8 cellular contexts compared by ENCODE assay signal in the genomic region with DNA sequence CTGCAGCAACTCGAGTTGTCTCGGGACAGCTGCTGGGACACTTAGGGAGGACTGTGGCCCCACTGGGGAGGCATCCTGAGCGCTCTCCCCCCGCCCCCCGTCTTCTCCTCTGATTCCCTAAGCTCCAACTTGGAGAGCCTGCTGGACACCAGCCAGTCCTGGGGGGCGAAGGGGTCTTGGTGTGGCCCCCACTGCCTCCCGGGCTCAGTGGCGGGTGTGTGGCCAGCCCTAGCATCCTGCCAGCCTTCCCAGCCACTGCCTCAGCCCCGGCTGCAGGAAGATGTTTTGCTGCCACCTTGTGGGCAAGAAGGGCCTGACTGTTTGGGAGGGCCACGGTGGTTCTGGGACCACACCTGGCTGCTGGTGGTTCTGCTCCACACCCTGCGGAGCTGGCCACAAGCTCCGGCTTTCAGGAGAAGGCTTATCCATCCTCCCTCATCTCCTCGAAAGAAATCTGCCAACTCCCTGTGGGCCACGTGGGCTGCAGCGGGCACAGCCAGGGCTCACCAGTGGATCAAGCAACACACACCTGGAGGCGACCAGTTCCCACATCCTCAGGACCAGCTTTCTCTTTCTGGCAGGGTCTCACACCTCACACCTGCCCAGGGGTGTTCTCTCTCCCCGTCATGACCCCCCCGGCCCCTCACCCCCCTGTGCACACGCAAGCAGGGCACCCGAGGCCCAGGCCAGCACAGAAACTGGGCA. TPM values are rescaled to one million over a fixed set of nuclear protein-coding genes. Genes with fewer than 3 reads are reported as not detected.
DNase-seq lines count a peak whose midpoint lies in the region; ATAC-seq, FAIRE-seq and TF ChIP-seq lines count a peak whose summit lies in the region.

No MANE protein-coding gene starts in this region.

- TF ChIP-seq RAD21 in K562 (CRISPR knock-in tag; conservative IDR thresholded peaks at IDR 0.05 in 1 of 2, IDR thresholded peaks at IDR 0.05 in 1 of 2), result peak; percentile 94

- peaks cover 19% of the 10 kb centered on the region for H3K9me1 ChIP-seq in K562 (ENCODE audit: control insufficient read depth, insufficient read depth, low read length)

- TF ChIP-seq POLR2A in K562 (conservative IDR thresholded peaks at IDR 0.05), result no peak

- peaks cover 86% of the 10 kb centered on the region for H3K79me2 ChIP-seq in K562 (ENCODE audit: control insufficient read depth, insufficient read depth, low read length)

- peak; percentile 94 to 95 (median 95) for TF ChIP-seq CTCF in K562 (IDR thresholded peaks at IDR 0.05 in 2 of 3, conservative IDR thresholded peaks at IDR 0.05 in 1 of 3; ENCODE audit: insufficient read depth in 2 of 3, low read depth in 1 of 3, low read length in 3 of 3)

- H3K9ac ChIP-seq in K562 (ENCODE audit: insufficient read depth in 1 of 2, low read depth in 2 of 2, low read length in 2 of 2), result peak overlapping the region in 1 of 2 experiments; percentile 68; a peak in 2 of 4 replicates

- no peak overlapping the region for H3K27ac Mint-ChIP-seq in immature natural killer cell

- no TSS peak for BruUV-seq in K562 (replicated peaks; lab: Mats Ljungman, UMichigan)

- intact Hi-C loops in K562 (cut with micrococcal nuclease), result loop anchor here (1.0 to 5.0 kb wide), 4 partner anchors 83 to 214 kb away; a partner anchor contains a TSS

- TF ChIP-seq EP300 in K562 (IDR thresholded peaks at IDR 0.05; ENCODE audit: low read length), result no peak

- H3K9me3 ChIP-seq in MG63 (no peaks in the 10 kb centered on the region), K562 (replicated peaks; ENCODE audit: control insufficient read depth, insufficient read depth, low read depth, low read length) (no peaks in the 10 kb centered on the region)

- H3K9me3 Mint-ChIP-seq in immature natural killer cell, result no peaks in the 10 kb centered on the region

- peaks cover 51 to 73% of the 10 kb centered on the region in 2 experiments for H3K4me1 ChIP-seq in K562 (replicated peaks in 1 of 2; ENCODE audit: control insufficient read depth in 2 of 2, insufficient read depth in 2 of 2, low read length in 2 of 2)

- POLR2A ChIA-PET in K562 (lab: Yijun Ruan, JAX), result interaction anchor here (0.9 to 1.6 kb wide), 6 partner anchors 16 to 127 kb away, joined by 3 to 7 read pairs (median 4); a partner anchor contains a TSS

- no peak overlapping the region; the same call in 2 of the 3 replicates for H3K27ac ChIP-seq in K562 (ENCODE audit: extremely low read depth, low read depth, low read length)

- peak; percentile 87 for FAIRE-seq in K562 (lab: Jason Lieb, UNC)

- in situ Hi-C loops in K562 (cut with MboI), result no loop called here

- DNase-seq in GM03348 (ENCODE audit: low spot score) (peak; percentile 95), MG63 (peak; percentile 46), UCSD-AML1 (lab: John Stamatoyannopoulos, UW; ENCODE audit: unreplicated experiment) (peak; percentile 45), K562 (ENCODE audit: extremely low read depth in 1 of 4, low spot score in 3 of 4) (peak; percentile 88 to 93 (median 92)), immature natural killer cell (peak; percentile 66 to 71 (median 66)), putamen (ENCODE audit: low spot score) (no peak)
- peak; percentile 45 to 64 for DNase-seq in stimulated activated CD4-positive, alpha-beta T cell treated with anti-CD3 and anti-CD28 coated beads, Interleukin-1b, Interleukin-23, amount 100 ng/mL, for 1 hour (ENCODE audit: low read depth in 2 of 2)

- 42% methylated on average over 20 of the region's 20 CpGs for WGBS in K562 (ENCODE audit: insufficient coverage, low coverage, missing lambda C conversion rate)

- no peak overlapping the region for H3K4me2 ChIP-seq in K562 (ENCODE audit: insufficient read depth, low read length)

- peaks cover 66% of the 10 kb centered on the region for H4K20me1 ChIP-seq in K562 (replicated peaks; ENCODE audit: control insufficient read depth, insufficient read depth, low read length)

- H3K36me3 ChIP-seq in MG63, result no peaks in the 10 kb centered on the region; the same call in 1 of the 2 replicates
- H3K36me3 ChIP-seq in K562 (ENCODE audit: control insufficient read depth, insufficient read depth, low read length), result peaks cover 43% of the 10 kb centered on the region; the same call in 2 of the 3 replicates

- H3K4me1 Mint-ChIP-seq in immature natural killer cell, result peaks cover 0 to 10% of the 10 kb centered on the region in 2 donors

- H2AFZ ChIP-seq in K562 (ENCODE audit: low read depth, low read length), result no peak overlapping the region

- H3K27me3 Mint-ChIP-seq in immature natural killer cell (ENCODE audit: low read depth in 3 of 3), result peaks cover 2 to 6% (median 6%) of the 10 kb centered on the region in 3 donors

- no peak overlapping the region for H3K4me3 Mint-ChIP-seq in immature natural killer cell

- peak; percentile 80 for ATAC-seq in GM21737 (IDR thresholded peaks at IDR 0.05; ENCODE audit: unreplicated experiment)
- ATAC-seq in K562, result peak; percentile 91

- H3K36me3 Mint-ChIP-seq in immature natural killer cell, result no peaks in the 10 kb centered on the region

- CTCF ChIA-PET in K562 (lab: Yijun Ruan, JAX; ENCODE audit: low intra/inter-chr PET ratio), result interaction anchor here (0.6 to 2.8 kb wide), 16 partner anchors 19 to 215 kb away, joined by 3 to 33 read pairs (median 4); a partner anchor contains a TSS

- H3K27me3 ChIP-seq in MG63, result no peaks in the 10 kb centered on the region
- H3K27me3 ChIP-seq in K562 (ENCODE audit: control insufficient read depth in 2 of 2, insufficient read depth in 2 of 2, low read length in 2 of 2), result no peaks in the 10 kb centered on the region

- H3K4me3 ChIP-seq in MG63, result no peak overlapping the region
- no peak overlapping the region for H3K4me3 ChIP-seq in K562

RNA-seq across cellular contexts. Expression of a gene that starts 24.8 kb away (rescaled TPM):
- total RNA-seq in MG63 (2014; rRNA removed; shearing (Covaris generic); ENCODE audit: low replicate concordance), result 22.5 and 35.1 TPM in 2 replicates
- 309 and 657 TPM in 2 replicates for total RNA-seq in K562 (2011; cell fraction: chromatin; rRNA removed; ENCODE audit: low replicate concordance)
- total RNA-seq in K562 (2011; cell fraction: nucleolus; rRNA removed), result 263 and 322 TPM in 2 replicates
- total RNA-seq in K562 (2011; cell fraction: nucleoplasm; rRNA removed), result 258 and 293 TPM in 2 replicates
- total RNA-seq in K562 (2014; rRNA removed) (62.2 and 94.2 TPM in 2 replicates), K562 (2014; rRNA removed; fragmentation: Illumina TruSeq; extraction: Trizol) (34.6 and 44.0 TPM in 2 replicates), K562 (2015; rRNA removed; fragmentation: Illumina TruSeq; extraction: Trizol) (59.8 and 60.0 TPM in 2 replicates), K562 (2021) (178 and 208 TPM in 2 replicates)
- polyA plus RNA-seq in K562 (2011; rRNA removed) (61.4 and 65.4 TPM in 2 replicates), K562 (2014; fragmentation: Illumina TruSeq; extraction: Trizol) (66.7 and 96.7 TPM in 2 replicates), K562 (2014; fragmentation: Nextera tagmentation; extraction: Ambion mirVana) (1 to 10 TPM; 3.4 to 4.4 TPM), K562 (2014; rRNA removed) (118 and 127 TPM in 2 replicates), immature natural killer cell (1 to 10 TPM; 2.8 to 6.3 (median 4.3) TPM)
- 86.8 and 233 TPM in 2 replicates for polyA plus RNA-seq in K562 (2011; cell fraction: cytosol; rRNA removed)
- polyA plus RNA-seq in K562 (2011; cell fraction: nucleus; rRNA removed), result 273 and 510 TPM in 2 replicates
- polyA plus RNA-seq in K562 (2012), result 83.7 and 110 TPM in 2 replicates
- 34.5 and 46.4 TPM in 2 replicates for polyA minus RNA-seq in K562 (2011; rRNA and poly(A)+ RNA removed)
- 64.1 and 65.6 TPM in 2 replicates for polyA minus RNA-seq in K562 (2011; cell fraction: cytosol; rRNA and poly(A)+ RNA removed)
- polyA minus RNA-seq in K562 (2011; cell fraction: nucleus; rRNA and poly(A)+ RNA removed), result 79.9 and 118 TPM in 2 replicates

RNA-seq across cellular contexts. Expression of a gene that starts 27.8 kb away (rescaled TPM):
- 5.2 and 32.9 TPM in 2 replicates for total RNA-seq in MG63 (2014; rRNA removed; shearing (Covaris generic); ENCODE audit: low replicate concordance)
- 28.8 and 70.7 TPM in 2 replicates for total RNA-seq in K562 (2011; cell fraction: chromatin; rRNA removed; ENCODE audit: low replicate concordance)
- total RNA-seq in K562 (2011; cell fraction: nucleolus; rRNA removed), result 113 and 126 TPM in 2 replicates
- total RNA-seq in K562 (2011; cell fraction: nucleoplasm; rRNA removed), result 72.2 and 72.4 TPM in 2 replicates
- 189 and 255 TPM in 2 replicates for total RNA-seq in K562 (2014; rRNA removed)
- 19.4 and 21.4 TPM in 2 replicates for total RNA-seq in K562 (2014; rRNA removed; fragmentation: Illumina TruSeq; extraction: Trizol)
- total RNA-seq in K562 (2015; rRNA removed; fragmentation: Illumina TruSeq; extraction: Trizol), result 86.3 and 97.0 TPM in 2 replicates
- 233 and 241 TPM in 2 replicates for total RNA-seq in K562 (2021)
- polyA plus RNA-seq in K562 (2011; rRNA removed), result 38.4 and 59.7 TPM in 2 replicates
- 86.5 and 297 TPM in 2 replicates for polyA plus RNA-seq in K562 (2011; cell fraction: cytosol; rRNA removed)
- polyA plus RNA-seq in K562 (2011; cell fraction: nucleus; rRNA removed), result 123 and 249 TPM in 2 replicates
- 165 and 183 TPM in 2 replicates for polyA plus RNA-seq in K562 (2012)
- 74.1 and 210 TPM in 2 replicates for polyA plus RNA-seq in K562 (2014; fragmentation: Illumina TruSeq; extraction: Trizol)
- polyA plus RNA-seq in K562 (2014; fragmentation: Nextera tagmentation; extraction: Ambion mirVana), result under 1 TPM; 0.14 to 0.34 TPM
- 195 and 207 TPM in 2 replicates for polyA plus RNA-seq in K562 (2014; rRNA removed)
- 8.2 and 12.5 TPM in 2 replicates for polyA minus RNA-seq in K562 (2011; rRNA and poly(A)+ RNA removed)
- 52.4 and 69.4 TPM in 2 replicates for polyA minus RNA-seq in K562 (2011; cell fraction: cytosol; rRNA and poly(A)+ RNA removed)
- polyA minus RNA-seq in K562 (2011; cell fraction: nucleus; rRNA and poly(A)+ RNA removed), result 18.0 and 20.3 TPM in 2 replicates
- 10 to 100 TPM; 47.5 to 57.5 (median 49.6) TPM for polyA plus RNA-seq in immature natural killer cell

RNA-seq across cellular contexts. Expression of a gene that starts 30.5 kb away (rescaled TPM):
- total RNA-seq in MG63 (2014; rRNA removed; shearing (Covaris generic); ENCODE audit: low replicate concordance), result 47.5 and 71.5 TPM in 2 replicates
- 153 and 539 TPM in 2 replicates for total RNA-seq in K562 (2011; cell fraction: chromatin; rRNA removed; ENCODE audit: low replicate concordance)
- 501 and 515 TPM in 2 replicates for total RNA-seq in K562 (2011; cell fraction: nucleolus; rRNA removed)
- total RNA-seq in K562 (2011; cell fraction: nucleoplasm; rRNA removed), result 225 and 261 TPM in 2 replicates
- 114 and 139 TPM in 2 replicates for total RNA-seq in K562 (2014; rRNA removed)
- 8.3 and 12.6 TPM in 2 replicates for total RNA-seq in K562 (2014; rRNA removed; fragmentation: Illumina TruSeq; extraction: Trizol)
- 50.3 and 55.4 TPM in 2 replicates for total RNA-seq in K562 (2015; rRNA removed; fragmentation: Illumina TruSeq; extraction: Trizol)
- total RNA-seq in K562 (2021), result 106 and 112 TPM in 2 replicates
- polyA plus RNA-seq in K562 (2011; rRNA removed), result 48.2 and 69.4 TPM in 2 replicates
- polyA plus RNA-seq in K562 (2011; cell fraction: cytosol; rRNA removed), result 50.7 and 105 TPM in 2 replicates
- polyA plus RNA-seq in K562 (2011; cell fraction: nucleus; rRNA removed), result 711 and 1,075 TPM in 2 replicates
- 70.9 and 124 TPM in 2 replicates for polyA plus RNA-seq in K562 (2012)
- polyA plus RNA-seq in K562 (2014; fragmentation: Illumina TruSeq; extraction: Trizol), result 38.2 and 53.4 TPM in 2 replicates
- polyA plus RNA-seq in K562 (2014; fragmentation: Nextera tagmentation; extraction: Ambion mirVana), result 1 to 10 TPM in 1 of 2 experiments, under 1 TPM in 1; 0.51 to 2.7 TPM
- polyA plus RNA-seq in K562 (2014; rRNA removed), result 150 and 181 TPM in 2 replicates
- 18.8 and 24.7 TPM in 2 replicates for polyA minus RNA-seq in K562 (2011; rRNA and poly(A)+ RNA removed)
- polyA minus RNA-seq in K562 (2011; cell fraction: cytosol; rRNA and poly(A)+ RNA removed), result 22.8 and 23.4 TPM in 2 replicates
- polyA minus RNA-seq in K562 (2011; cell fraction: nucleus; rRNA and poly(A)+ RNA removed), result 187 and 189 TPM in 2 replicates
- polyA plus RNA-seq in immature natural killer cell, result 10 to 100 TPM; 49.0 to 57.6 (median 51.2) TPM

RNA-seq across cellular contexts. Expression of a gene that starts 51.7 kb away (rescaled TPM):
- total RNA-seq in MG63 (2014; rRNA removed; shearing (Covaris generic); ENCODE audit: low replicate concordance), result 38.6 and 81.5 TPM in 2 replicates
- total RNA-seq in K562 (2011; cell fraction: chromatin; rRNA removed; ENCODE audit: low replicate concordance), result 230 and 845 TPM in 2 replicates
- 746 and 756 TPM in 2 replicates for total RNA-seq in K562 (2011; cell fraction: nucleolus; rRNA removed)
- total RNA-seq in K562 (2011; cell fraction: nucleoplasm; rRNA removed), result 367 and 388 TPM in 2 replicates
- total RNA-seq in K562 (2014; rRNA removed), result 360 and 417 TPM in 2 replicates
- 32.6 and 55.0 TPM in 2 replicates for total RNA-seq in K562 (2014; rRNA removed; fragmentation: Illumina TruSeq; extraction: Trizol)
- total RNA-seq in K562 (2015; rRNA removed; fragmentation: Illumina TruSeq; extraction: Trizol), result 130 and 132 TPM in 2 replicates
- total RNA-seq in K562 (2021), result 363 and 375 TPM in 2 replicates
- polyA plus RNA-seq in K562 (2011; rRNA removed), result 69.2 and 85.2 TPM in 2 replicates
- polyA plus RNA-seq in K562 (2011; cell fraction: cytosol; rRNA removed), result 68.0 and 147 TPM in 2 replicates
- polyA plus RNA-seq in K562 (2011; cell fraction: nucleus; rRNA removed), result 438 and 829 TPM in 2 replicates
- polyA plus RNA-seq in K562 (2012), result 243 and 347 TPM in 2 replicates
- 166 and 212 TPM in 2 replicates for polyA plus RNA-seq in K562 (2014; fragmentation: Illumina TruSeq; extraction: Trizol)
- polyA plus RNA-seq in K562 (2014; fragmentation: Nextera tagmentation; extraction: Ambion mirVana), result 10 to 100 TPM; 11.4 to 28.8 TPM
- polyA plus RNA-seq in K562 (2014; rRNA removed), result 306 and 316 TPM in 2 replicates
- 29.9 and 60.1 TPM in 2 replicates for polyA minus RNA-seq in K562 (2011; rRNA and poly(A)+ RNA removed)
- 79.9 and 106 TPM in 2 replicates for polyA minus RNA-seq in K562 (2011; cell fraction: cytosol; rRNA and poly(A)+ RNA removed)
- polyA minus RNA-seq in K562 (2011; cell fraction: nucleus; rRNA and poly(A)+ RNA removed), result 138 and 143 TPM in 2 replicates
- polyA plus RNA-seq in immature natural killer cell, result 10 to 100 TPM in 2 of 3 donors, 1 to 10 TPM in 1; 6.7 to 19.8 (median 10.9) TPM

RNA-seq across cellular contexts. Expression of a gene that starts 53.4 kb away (rescaled TPM):
- 11.0 and 21.7 TPM in 2 replicates for total RNA-seq in MG63 (2014; rRNA removed; shearing (Covaris generic); ENCODE audit: low replicate concordance)
- total RNA-seq in K562 (2011; cell fraction: chromatin; rRNA removed; ENCODE audit: low replicate concordance), result 19.7 and 25.7 TPM in 2 replicates
- 30.0 and 32.9 TPM in 2 replicates for total RNA-seq in K562 (2011; cell fraction: nucleolus; rRNA removed)
- total RNA-seq in K562 (2011; cell fraction: nucleoplasm; rRNA removed), result 23.7 and 24.5 TPM in 2 replicates
- 38.0 and 53.5 TPM in 2 replicates for total RNA-seq in K562 (2014; rRNA removed)
- total RNA-seq in K562 (2014; rRNA removed; fragmentation: Illumina TruSeq; extraction: Trizol), result 11.8 and 20.3 TPM in 2 replicates
- 32.2 and 35.8 TPM in 2 replicates for total RNA-seq in K562 (2015; rRNA removed; fragmentation: Illumina TruSeq; extraction: Trizol)
- 25.0 and 25.3 TPM in 2 replicates for total RNA-seq in K562 (2021)
- 27.5 and 28.6 TPM in 2 replicates for polyA plus RNA-seq in K562 (2011; rRNA removed)
- polyA plus RNA-seq in K562 (2011; cell fraction: cytosol; rRNA removed), result 47.3 and 82.3 TPM in 2 replicates
- polyA plus RNA-seq in K562 (2011; cell fraction: nucleus; rRNA removed), result 35.2 and 43.5 TPM in 2 replicates
- 36.0 and 38.1 TPM in 2 replicates for polyA plus RNA-seq in K562 (2012)
- polyA plus RNA-seq in K562 (2014; fragmentation: Illumina TruSeq; extraction: Trizol), result 29.0 and 34.3 TPM in 2 replicates
- 10 to 100 TPM in 1 of 2 experiments, 1 to 10 TPM in 1; 3.2 to 18.1 TPM for polyA plus RNA-seq in K562 (2014; fragmentation: Nextera tagmentation; extraction: Ambion mirVana)
- 25.6 and 28.4 TPM in 2 replicates for polyA plus RNA-seq in K562 (2014; rRNA removed)
- 25.6 and 37.1 TPM in 2 replicates for polyA minus RNA-seq in K562 (2011; rRNA and poly(A)+ RNA removed)
- 13.6 and 28.1 TPM in 2 replicates for polyA minus RNA-seq in K562 (2011; cell fraction: cytosol; rRNA and poly(A)+ RNA removed)
- 15.5 and 21.0 TPM in 2 replicates for polyA minus RNA-seq in K562 (2011; cell fraction: nucleus; rRNA and poly(A)+ RNA removed)
- polyA plus RNA-seq in immature natural killer cell, result 10 to 100 TPM; 15.6 to 18.9 (median 17.9) TPM
